Comparison of ENCODE assay signal across 14 cellular contexts in the genomic region with DNA sequence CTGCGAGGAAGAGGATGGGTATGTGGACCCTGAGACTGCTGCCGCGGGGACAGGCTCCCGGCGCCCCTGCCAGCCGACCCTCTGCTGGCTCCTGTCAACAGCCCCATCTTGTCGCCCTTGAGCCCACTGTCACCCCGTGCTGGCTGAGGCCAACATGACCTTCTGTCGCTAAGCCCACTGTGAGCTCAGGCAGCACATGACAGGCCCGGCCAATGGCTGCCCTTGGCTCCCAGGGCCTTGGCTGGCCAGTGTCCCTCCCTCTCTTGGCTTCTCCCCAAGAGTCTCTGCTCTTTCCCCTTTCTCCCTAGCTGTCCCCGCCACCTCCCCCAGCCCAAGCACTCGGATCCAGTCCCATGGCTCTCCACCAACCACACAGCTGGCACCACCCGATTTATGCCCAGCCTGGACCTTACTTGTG.
"Had no signal": no experiment of that assay in that cellular context is flagged by ENCODE, and none has a peak within 500 bp of the region (broad histone marks: within the 10 kb centered on the region; RNA-seq: fewer than 3 reads in every experiment).

No MANE protein-coding gene starts in this region.

- H3K27ac ChIP-seq: epithelial cell of prostate, gastrocnemius medialis, ovary, stomach, uterus had no signal

- ATAC-seq: activated CD8-positive, alpha-beta memory T cell treated with anti-CD3 and anti-CD28 coated beads, Interleukin-2, amount 10 ng/mL, durations not matched to agents 7 days and 5 days; effector memory CD8-positive, alpha-beta T cell; gastrocnemius medialis had no signal

- H3K4me3 ChIP-seq: gastrocnemius medialis, lung, ovary, stomach, uterus had no signal

- H3K9me3 ChIP-seq: gastrocnemius medialis, ovary, stomach, uterus had no signal

- H3K27me3 ChIP-seq: gastrocnemius medialis, ovary, stomach, uterus had no signal

- H3K36me3 ChIP-seq: ovary, uterus had no signal

- DNase-seq: activated CD4-positive, alpha-beta T cell treated with anti-CD3 and anti-CD28 coated beads for 1 hour; activated CD4-positive, alpha-beta T cell treated with anti-CD3 and anti-CD28 coated beads, Interleukin-2, amount 50 U/mL, for 48 hours; activated CD8-positive, alpha-beta memory T cell treated with anti-CD3 and anti-CD28 coated beads, Interleukin-2, amount 10 ng/mL, durations not matched to agents 7 days and 5 days; activated naive CD4-positive, alpha-beta T cell; effector memory CD8-positive, alpha-beta T cell; gastrocnemius medialis; naive B cell; stimulated activated CD4-positive, alpha-beta T cell treated with anti-CD3 and anti-CD28 coated beads, Interleukin-4, amount 100 ng/mL, for 1 hour; stimulated activated CD8-positive, alpha-beta memory T cell treated with anti-CD3 and anti-CD28 coated beads, Interleukin-4, amount 100 ng/mL, for 48 hours; stomach; uterus had no signal
